In the genomic region with DNA sequence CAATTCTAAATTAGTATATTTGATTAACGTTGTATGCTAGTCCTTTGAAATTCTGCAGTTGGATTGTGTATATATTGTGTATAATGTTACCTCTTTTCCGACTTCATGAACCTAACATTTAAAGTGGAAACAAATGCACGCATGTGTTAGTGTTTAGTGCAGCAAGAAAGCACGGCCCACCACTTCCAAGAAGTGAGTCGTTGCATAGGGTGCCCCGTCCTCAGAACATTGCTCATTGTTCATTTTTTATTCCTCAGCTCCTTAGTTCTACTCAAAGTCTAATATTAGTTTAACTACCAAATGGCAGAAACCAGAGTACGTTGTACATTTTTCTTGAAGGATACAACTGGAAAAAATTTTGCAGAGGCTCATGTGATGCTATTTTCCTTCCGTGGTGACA, we compare ENCODE assay signal across 23 cellular contexts.
DNase-seq lines count a peak whose midpoint lies in the region; ATAC-seq and TF ChIP-seq lines count a peak whose summit lies in the region.
"Had no signal": no experiment of that assay in that cellular context is flagged by ENCODE, and none has a peak within 500 bp of the region (broad histone marks: within the 10 kb centered on the region; RNA-seq: fewer than 3 reads in every experiment).

No MANE protein-coding gene starts in this region.

- no peaks in the 10 kb centered on the region for H3K36me3 Mint-ChIP-seq in activated CD4-positive, alpha-beta T cell treated with anti-CD3 and anti-CD28 coated beads, Interleukin-2, amount 10 ng/mL, durations not matched to agents 7 days and 5 days (ENCODE audit: low read depth)
- no peaks in the 10 kb centered on the region for H3K36me3 Mint-ChIP-seq in stimulated activated naive B cell treated with anti-CD40 and anti-IgM and Interleukin-4, amounts not matched to agents 10 μg/mL and 1 μg/mL and 100 μg/mL, for 72 hours
- H3K36me3 Mint-ChIP-seq: activated CD4-positive, alpha-beta memory T cell treated with anti-CD3 and anti-CD28 coated beads for 36 hours had no signal

- H3K79me2 ChIP-seq in SU-DHL-6 (ENCODE audit: insufficient read depth, low read length), result no peaks in the 10 kb centered on the region

- no peaks in the 10 kb centered on the region for H3K9me2 ChIP-seq in SU-DHL-6 (replicated peaks; ENCODE audit: insufficient read depth, low read length)

- H3K9ac ChIP-seq in SU-DHL-6 (ENCODE audit: low read length), result no peak overlapping the region

- POLR2A ChIA-PET in activated CD4-positive, alpha-beta T cell treated with anti-CD3 and anti-CD28 coated beads, Interleukin-2, amount 10 ng/mL, durations not matched to agents 7 days and 5 days (lab: Charles Lee), result no interaction called here

- peak overlapping the region; percentile 1 for H3K4me2 ChIP-seq in SU-DHL-6 (ENCODE audit: low read depth, low read length, poor library complexity, severe bottlenecking)

- CTCF ChIA-PET in activated CD4-positive, alpha-beta T cell treated with anti-CD3 and anti-CD28 coated beads, Interleukin-2, amount 10 ng/mL, durations not matched to agents 7 days and 5 days (lab: Charles Lee), result no interaction called here

- H2AFZ ChIP-seq in SU-DHL-6 (ENCODE audit: low read depth, low read length, severe bottlenecking), result no peak overlapping the region

- H3K4me3 Mint-ChIP-seq in activated CD4-positive, alpha-beta T cell treated with anti-CD3 and anti-CD28 coated beads, Interleukin-2, amount 10 ng/mL, durations not matched to agents 7 days and 5 days, result no peak overlapping the region
- H3K4me3 Mint-ChIP-seq in stimulated activated naive B cell treated with anti-CD40 and anti-IgM and Interleukin-4, amounts not matched to agents 10 μg/mL and 1 μg/mL and 100 μg/mL, for 72 hours, result peak overlapping the region; percentile 65 to 77
- H3K4me3 Mint-ChIP-seq: activated CD4-positive, alpha-beta memory T cell treated with anti-CD3 and anti-CD28 coated beads for 36 hours; dendritic cell treated with granulocyte-macrophage colony-stimulating factor and Interleukin-4, amounts not matched to agents 40 ng/mL and 50 ng/mL, for 4 days had no signal

- no peaks in the 10 kb centered on the region for H3K9me3 ChIP-seq in SU-DHL-6 (ENCODE audit: insufficient read depth, low read length)
- no peaks in the 10 kb centered on the region for H3K9me3 ChIP-seq in mesodermal cell (ENCODE audit: control insufficient read depth, low read length)
- H3K9me3 ChIP-seq: Caco-2, HAP-1, left ventricle myocardium inferior, Peyer's patch, SJSA1, upper lobe of right lung had no signal

- no peaks in the 10 kb centered on the region for H3K27me3 Mint-ChIP-seq in activated CD4-positive, alpha-beta T cell treated with anti-CD3 and anti-CD28 coated beads, Interleukin-2, amount 10 ng/mL, durations not matched to agents 7 days and 5 days
- H3K27me3 Mint-ChIP-seq in stimulated activated naive B cell treated with anti-CD40 and anti-IgM and Interleukin-4, amounts not matched to agents 10 μg/mL and 1 μg/mL and 100 μg/mL, for 72 hours, result no peaks in the 10 kb centered on the region

- no peaks in the 10 kb centered on the region for H3K36me3 ChIP-seq in SU-DHL-6 (ENCODE audit: low read length)
- no peaks in the 10 kb centered on the region for H3K36me3 ChIP-seq in mesodermal cell (ENCODE audit: control insufficient read depth, insufficient read depth, low read length)
- H3K36me3 ChIP-seq: HAP-1, left ventricle myocardium inferior, Peyer's patch, SJSA1, upper lobe of right lung had no signal

- H3K9me3 Mint-ChIP-seq in activated CD4-positive, alpha-beta T cell treated with anti-CD3 and anti-CD28 coated beads, Interleukin-2, amount 10 ng/mL, durations not matched to agents 7 days and 5 days, result no peaks in the 10 kb centered on the region
- H3K9me3 Mint-ChIP-seq in stimulated activated naive B cell treated with anti-CD40 and anti-IgM and Interleukin-4, amounts not matched to agents 10 μg/mL and 1 μg/mL and 100 μg/mL, for 72 hours, result no peaks in the 10 kb centered on the region
- H3K9me3 Mint-ChIP-seq: dendritic cell treated with granulocyte-macrophage colony-stimulating factor and Interleukin-4, amounts not matched to agents 40 ng/mL and 50 ng/mL, for 4 days; stimulated activated naive CD8-positive, alpha-beta T cell treated with anti-CD3 and anti-CD28 coated beads, Interleukin-15, amount 100 ng/mL, for 72 hours had no signal

- peaks cover 11% of the 10 kb centered on the region for H3K4me1 ChIP-seq in mesodermal cell (ENCODE audit: control insufficient read depth, insufficient read depth, low read length, poor library complexity, severe bottlenecking)
- H3K4me1 ChIP-seq: Caco-2, HAP-1, SJSA1, upper lobe of right lung had no signal

- H4K20me1 ChIP-seq in SU-DHL-6 (ENCODE audit: low read depth, low read length), result peaks cover 7% of the 10 kb centered on the region

- H3K27ac ChIP-seq in SU-DHL-6 (ENCODE audit: low read depth, low read length) (no peak overlapping the region), mesodermal cell (ENCODE audit: low read depth, low read length, severe bottlenecking) (peak overlapping the region; percentile 65)
- H3K27ac ChIP-seq: left ventricle myocardium inferior, Peyer's patch, SJSA1, upper lobe of right lung had no signal

- peak; percentile 25 to 29 for ATAC-seq in stimulated activated naive B cell treated with anti-CD40 and anti-IgM and Interleukin-4, amounts not matched to agents 10 μg/mL and 1 μg/mL and 100 μg/mL, for 72 hours (replicated peaks)
- ATAC-seq in HG03442 (IDR thresholded peaks at IDR 0.05; ENCODE audit: unreplicated experiment), result no peak
- no peak for ATAC-seq in GM21737 (IDR thresholded peaks at IDR 0.05; ENCODE audit: unreplicated experiment)
- ATAC-seq: stimulated activated naive CD8-positive, alpha-beta T cell treated with anti-CD3 and anti-CD28 coated beads, Interleukin-15, amount 100 ng/mL, for 72 hours; upper lobe of right lung had no signal

- H3K4me3 ChIP-seq in SU-DHL-6 (ENCODE audit: insufficient read depth, low read length, poor library complexity, severe bottlenecking), result no peak overlapping the region
- H3K4me3 ChIP-seq in mesodermal cell (ENCODE audit: extremely low read depth, insufficient read depth, low read length, poor library complexity, severe bottlenecking), result no peak overlapping the region
- H3K4me3 ChIP-seq: HAP-1, left ventricle myocardium inferior, Peyer's patch, SJSA1, upper lobe of right lung had no signal

- TF ChIP-seq CTCF in SU-DHL-6 (IDR thresholded peaks at IDR 0.05; ENCODE audit: insufficient read depth, low read length, poor library complexity, severe bottlenecking), result no peak

- no peak for DNase-seq in activated CD4-positive, alpha-beta T cell treated with anti-CD3 and anti-CD28 coated beads, Interleukin-2, amount 10 ng/mL, durations not matched to agents 7 days and 5 days
- DNase-seq in activated CD4-positive, alpha-beta T cell treated with anti-CD3 and anti-CD28 coated beads, Interleukin-2, amount 50 U/mL, for 4 hours, result no peak
- DNase-seq in stimulated activated naive B cell treated with anti-CD40 and anti-IgM and Interleukin-4, amounts not matched to agents 10 μg/mL and 1 μg/mL and 100 μg/mL, for 72 hours, result no peak
- DNase-seq in SK-N-DZ (ENCODE audit: low spot score), result no peak
- DNase-seq: 8988T; activated CD4-positive, alpha-beta memory T cell treated with anti-CD3 and anti-CD28 coated beads for 36 hours; activated effector memory CD4-positive, alpha-beta T cell treated with anti-CD3 and anti-CD28 coated beads, Interleukin-2, amount 50 U/mL, for 16 hours; Caco-2; left ventricle myocardium inferior; NCI-H2081 treated with DMSO at 0.1 percent for 48 hours; NCI-H446; NK-92 treated with Interleukin-12 subunit alpha and Interleukin-12 subunit beta, amount 100 ng/mL, for 24 hours; Peyer's patch; stimulated activated CD4-positive, alpha-beta T cell treated with anti-CD3 and anti-CD28 coated beads, Interleukin-4, amount 100 ng/mL, for 24 hours; stimulated activated naive CD8-positive, alpha-beta T cell treated with anti-CD3 and anti-CD28 coated beads, Interleukin-15, amount 100 ng/mL, for 72 hours; upper lobe of right lung had no signal

- H3K27me3 ChIP-seq in SU-DHL-6 (ENCODE audit: low read length), result no peaks in the 10 kb centered on the region
- H3K27me3 ChIP-seq: Peyer's patch, SJSA1, upper lobe of right lung had no signal

- 85 to 92% methylated on average over 5 to 6 of the region's 8 CpGs for WGBS in mesodermal cell (ENCODE audit: insufficient coverage in 2 of 2), 2 experiments

- peaks cover 14% of the 10 kb centered on the region for H3K4me1 Mint-ChIP-seq in activated CD4-positive, alpha-beta T cell treated with anti-CD3 and anti-CD28 coated beads, Interleukin-2, amount 10 ng/mL, durations not matched to agents 7 days and 5 days
- peaks cover 24 to 39% of the 10 kb centered on the region in 2 donors for H3K4me1 Mint-ChIP-seq in stimulated activated naive B cell treated with anti-CD40 and anti-IgM and Interleukin-4, amounts not matched to agents 10 μg/mL and 1 μg/mL and 100 μg/mL, for 72 hours

- peaks cover 22% of the 10 kb centered on the region for H3F3A ChIP-seq in SU-DHL-6 (ENCODE audit: insufficient read depth)

- H3K27ac Mint-ChIP-seq in activated CD4-positive, alpha-beta T cell treated with anti-CD3 and anti-CD28 coated beads, Interleukin-2, amount 10 ng/mL, durations not matched to agents 7 days and 5 days, result peak overlapping the region; percentile 17
- H3K27ac Mint-ChIP-seq in stimulated activated naive B cell treated with anti-CD40 and anti-IgM and Interleukin-4, amounts not matched to agents 10 μg/mL and 1 μg/mL and 100 μg/mL, for 72 hours, result peak overlapping the region; percentile 47
- H3K27ac Mint-ChIP-seq: activated CD4-positive, alpha-beta memory T cell treated with anti-CD3 and anti-CD28 coated beads for 36 hours; dendritic cell treated with granulocyte-macrophage colony-stimulating factor and Interleukin-4, amounts not matched to agents 40 ng/mL and 50 ng/mL, for 4 days had no signal

Comparison
In these comparisons a context has a peak if more than half of its experiments do, and no peak if none do; other contexts are left out.
1. ATAC-seq: peak in stimulated activated naive B cell treated with anti-CD40 and anti-IgM and Interleukin-4, amounts not matched to agents 10 μg/mL and 1 μg/mL and 100 μg/mL, for 72 hours (2 of 2); none in HG03442 (single experiment) and GM21737 (single experiment).